In genomic region chr3:72137865-72138861, GRCh38 we compare ENCODE assay signal across 10 cellular contexts.
DNase-seq lines count a peak whose midpoint lies in the region; ATAC-seq and TF ChIP-seq lines count a peak whose summit lies in the region.
"Had no signal": no experiment of that assay in that cellular context is flagged by ENCODE, and none has a peak within 500 bp of the region (broad histone marks: within the 10 kb centered on the region; RNA-seq: fewer than 3 reads in every experiment).

No MANE protein-coding gene starts in this region.

- TF ChIP-seq CTCF in thoracic aorta (IDR thresholded peaks at IDR 0.05) (no peak), type B pancreatic cell (conservative IDR thresholded peaks at IDR 0.05) (no peak), smooth muscle cell (IDR thresholded peaks at IDR 0.05; ENCODE audit: borderline replicate concordance, insufficient read depth, poor library complexity, severe bottlenecking) (no peak)

- H3K4me1 ChIP-seq in thoracic aorta (ENCODE audit: control insufficient read depth in 1 of 2, low read depth in 2 of 2) (peaks cover 5 to 30% of the 10 kb centered on the region in 2 donors), smooth muscle cell (ENCODE audit: low read depth) (no peaks in the 10 kb centered on the region)
- H3K4me1 ChIP-seq: BE2C had no signal

- no peaks in the 10 kb centered on the region for H3K27me3 Mint-ChIP-seq in type B pancreatic cell

- no peak overlapping the region for H3K4me2 ChIP-seq in smooth muscle cell

- H3K27ac Mint-ChIP-seq in type B pancreatic cell = no peak overlapping the region

- no peaks in the 10 kb centered on the region for H3K27me3 ChIP-seq in thoracic aorta (replicated peaks; ENCODE audit: insufficient read depth)
- peaks cover 14% of the 10 kb centered on the region for H3K27me3 ChIP-seq in smooth muscle cell (ENCODE audit: low read depth)
- H3K27me3 ChIP-seq: BE2C had no signal

- CTCF ChIA-PET in HEK293T (lab: Yijun Ruan, JAX) = no interaction called here

- no peak overlapping the region for H2AFZ ChIP-seq in smooth muscle cell (ENCODE audit: low read depth)

- H3K36me3 ChIP-seq in thoracic aorta (no peaks in the 10 kb centered on the region), smooth muscle cell (ENCODE audit: low read depth) (no peaks in the 10 kb centered on the region)
- H3K36me3 ChIP-seq: BE2C had no signal

- no peak for DNase-seq in Right ventricle myocardium inferior (ENCODE audit: missing footprints)
- DNase-seq in cardiac septum (ENCODE audit: low spot score) = no peak
- DNase-seq in OCI-M1 (lab: John Stamatoyannopoulos, UW) = peak; percentile 35
- DNase-seq in left cardiac atrium = no peak
- DNase-seq in thoracic aorta (ENCODE audit: low spot score) = no peak
- no peak for DNase-seq in type B pancreatic cell (ENCODE audit: extremely low spot score, unreplicated experiment)
- DNase-seq in HEK293T (ENCODE audit: extremely low spot score) = no peak
- no peak for DNase-seq in smooth muscle cell (lab: John Stamatoyannopoulos, UW; ENCODE audit: unreplicated experiment)
- DNase-seq: BE2C, NCI-H1436 treated with DMSO at 0.1 percent for 48 hours had no signal

- peak overlapping the region; percentile 17 to 20 for H3K27ac ChIP-seq in thoracic aorta
- H3K27ac ChIP-seq in smooth muscle cell (ENCODE audit: low read depth) = no peak overlapping the region

- H3K36me3 Mint-ChIP-seq in type B pancreatic cell = no peaks in the 10 kb centered on the region

- intact Hi-C loops in Right ventricle myocardium inferior (cut with DNase I) (no loop called here), cardiac septum (cut with DNase I) (no loop called here), left cardiac atrium (cut with DNase I) (no loop called here)

- H3K9ac ChIP-seq in smooth muscle cell (ENCODE audit: low read depth) = no peak overlapping the region

- H4K20me1 ChIP-seq in smooth muscle cell (ENCODE audit: low read depth) = no peaks in the 10 kb centered on the region

- H3K4me3 ChIP-seq in thoracic aorta (no peak overlapping the region), smooth muscle cell (no peak overlapping the region)

- POLR2A ChIA-PET in HEK293T (lab: Yijun Ruan, JAX) = interaction anchor here (0.7 kb wide), 1 partner anchor 15 kb away, joined by 3 read pairs; no protein-coding TSS in a partner anchor

- no peak overlapping the region for H3K4me3 Mint-ChIP-seq in type B pancreatic cell

- peak; percentile 50 for ATAC-seq in Right ventricle myocardium inferior
- peak; percentile 34 to 53 for ATAC-seq in left cardiac atrium
- ATAC-seq in thoracic aorta (ENCODE audit: insufficient number of reproducible peaks, low FRiP score, low read depth) = no peak

- no peaks in the 10 kb centered on the region for H3K9me3 Mint-ChIP-seq in type B pancreatic cell

- H3F3A ChIP-seq in smooth muscle cell (ENCODE audit: low read depth) = no peaks in the 10 kb centered on the region

- peaks cover 9% of the 10 kb centered on the region for H3K4me1 Mint-ChIP-seq in type B pancreatic cell (ENCODE audit: unreplicated experiment)

- WGBS in smooth muscle cell (ENCODE audit: low lambda C conversion rate) = 86% methylated on average over 9 of the region's 9 CpGs

- no peaks in the 10 kb centered on the region for H3K79me2 ChIP-seq in smooth muscle cell (ENCODE audit: low read depth)

- no peaks in the 10 kb centered on the region for H3K9me3 ChIP-seq in thoracic aorta
- H3K9me3 ChIP-seq in smooth muscle cell (replicated peaks; ENCODE audit: low read depth) = no peaks in the 10 kb centered on the region
- H3K9me3 ChIP-seq: BE2C had no signal

TF ChIP-seq in HEK293T, 16 proteins besides CTCF, POLR2A, EP300 and RAD21:
- TF ChIP-seq ARNT (IDR thresholded peaks at IDR 0.05) (no peak), SUZ12 (IDR thresholded peaks at IDR 0.05) (no peak), PKNOX1 (IDR thresholded peaks at IDR 0.05) (no peak), TARDBP (IDR thresholded peaks at IDR 0.05) (no peak), LEF1 (IDR thresholded peaks at IDR 0.05; ENCODE audit: borderline replicate concordance) (no peak), FOXM1 (IDR thresholded peaks at IDR 0.05; ENCODE audit: borderline replicate concordance) (no peak)
